ENCODE assay signal across 28 cellular contexts in the genomic region with DNA sequence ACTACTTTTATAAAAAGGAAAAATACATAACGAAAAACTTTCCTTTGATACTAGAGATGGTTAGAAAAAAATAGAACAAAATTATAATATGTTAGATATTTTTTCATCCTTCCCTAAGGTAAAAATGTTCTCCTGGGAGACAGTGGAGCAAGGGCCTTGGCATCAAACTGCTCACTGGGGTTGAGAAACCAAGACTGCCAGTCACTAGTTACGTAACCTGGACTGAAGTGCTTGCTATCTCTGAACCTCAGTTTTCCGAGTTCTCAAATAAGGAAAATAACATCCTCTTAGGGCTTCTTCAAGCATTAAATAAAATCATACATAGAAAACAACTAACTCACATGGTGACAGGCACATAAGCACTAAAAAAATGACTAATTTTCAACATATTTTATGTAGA. TPM values are rescaled to one million over a fixed set of nuclear protein-coding genes. Genes with fewer than 3 reads are reported as not detected.
A peak's percentile ranks its signal among the peaks of the same experiment; 100 is the strongest.
DNase-seq lines count a peak whose midpoint lies in the region; ATAC-seq and TF ChIP-seq lines count a peak whose summit lies in the region.
"Had no signal": no experiment of that assay in that cellular context is flagged by ENCODE, and none has a peak within 500 bp of the region (broad histone marks: within the 10 kb centered on the region; RNA-seq: fewer than 3 reads in every experiment).

No MANE protein-coding gene starts in this region.

- H3K4me1 ChIP-seq in SJSA1 (replicated peaks) (peaks cover 42% of the 10 kb centered on the region), fibroblast of lung (ENCODE audit: control insufficient read depth, extremely low read depth, insufficient read depth, low read length) (peaks cover 24% of the 10 kb centered on the region)
- H3K4me1 ChIP-seq: prostate gland had no signal

- peak; percentile 60 for ATAC-seq in sciatic nerve
- ATAC-seq in activated T-helper 17 cell treated with anti-CD3 and anti-CD28 coated beads, Interleukin-2, amount 50 U/mL, for 72 hours (replicated peaks) = no peak
- no peak for ATAC-seq in stimulated activated naive B cell treated with anti-CD40 and anti-IgM and Interleukin-4, amounts not matched to agents 10 μg/mL and 1 μg/mL and 100 μg/mL, for 72 hours (replicated peaks)
- ATAC-seq: mucosa of descending colon had no signal

- H3K27me3 ChIP-seq in SJSA1 (replicated peaks) = no peaks in the 10 kb centered on the region
- no peaks in the 10 kb centered on the region for H3K27me3 ChIP-seq in fibroblast of lung (ENCODE audit: control insufficient read depth, insufficient read depth, low read length)
- H3K27me3 ChIP-seq: ascending aorta, SJCRH30, transverse colon had no signal

- H3K79me2 ChIP-seq in fibroblast of lung (ENCODE audit: control insufficient read depth, insufficient read depth, low read length) = no peaks in the 10 kb centered on the region

- H3K27ac ChIP-seq in SJSA1 (peak overlapping the region; percentile 43), fibroblast of lung (ENCODE audit: insufficient read depth, low read length) (peak overlapping the region; percentile 48)
- H3K27ac ChIP-seq: ascending aorta, KMS-11, prostate gland, SJCRH30, transverse colon, VCaP had no signal

- no peaks in the 10 kb centered on the region for H3K36me3 Mint-ChIP-seq in nephron progenitor cell (ENCODE audit: low read depth)
- no peaks in the 10 kb centered on the region for H3K36me3 Mint-ChIP-seq in activated T-helper 17 cell treated with anti-CD3 and anti-CD28 coated beads, Interleukin-2, amount 50 U/mL, for 72 hours (ENCODE audit: low read depth)
- H3K36me3 Mint-ChIP-seq in stimulated activated naive B cell treated with anti-CD40 and anti-IgM and Interleukin-4, amounts not matched to agents 10 μg/mL and 1 μg/mL and 100 μg/mL, for 72 hours = no peaks in the 10 kb centered on the region

- DNase-seq in GM03348 (ENCODE audit: low spot score) (peak; percentile 39), SJSA1 (ENCODE audit: low read depth in 1 of 2, low spot score in 2 of 2) (no peak), fibroblast of lung (ENCODE audit: low read depth in 2 of 2) (no peak), sciatic nerve (ENCODE audit: low spot score) (no peak), nephron progenitor cell (no peak), T-helper 1 cell (no peak)
- DNase-seq in stimulated activated naive B cell treated with anti-CD40 and anti-IgM and Interleukin-4, amounts not matched to agents 10 μg/mL and 1 μg/mL and 100 μg/mL, for 72 hours = no peak
- DNase-seq: activated CD4-positive, alpha-beta T cell treated with anti-CD3 and anti-CD28 coated beads, Interleukin-2, amount 10 ng/mL, durations not matched to agents 24 days and 14 days; activated naive CD4-positive, alpha-beta T cell treated with anti-CD3 and anti-CD28 coated beads, Interleukin-2, amount 50 U/mL, for 16 hours; CD4-positive, alpha-beta T cell; DMS153; effector CD4-positive, alpha-beta T cell; erythroblast; GF-D8; H7; mucosa of descending colon; NCI-H1694; NCI-H2171; NCI-H526; SJCRH30; stimulated activated CD8-positive, alpha-beta memory T cell treated with anti-CD3 and anti-CD28 coated beads, Interleukin-4, amount 100 ng/mL, for 48 hours; transverse colon had no signal

- H3K4me3 ChIP-seq in SJSA1 = no peak overlapping the region
- no peak overlapping the region for H3K4me3 ChIP-seq in fibroblast of lung (replicated peaks in 1 of 4; ENCODE audit: control extremely low read depth in 1 of 4, insufficient read depth in 1 of 4, low read depth in 3 of 4, low read length in 4 of 4)
- H3K4me3 ChIP-seq: ascending aorta, mucosa of descending colon, prostate gland, SJCRH30, transverse colon had no signal

- H3K36me3 ChIP-seq in SJSA1 = no peaks in the 10 kb centered on the region
- H3K36me3 ChIP-seq in fibroblast of lung (ENCODE audit: control insufficient read depth, insufficient read depth, low read length) = no peaks in the 10 kb centered on the region
- H3K36me3 ChIP-seq: ascending aorta, prostate gland, SJCRH30, transverse colon had no signal

- no peaks in the 10 kb centered on the region for H3K9me3 Mint-ChIP-seq in nephron progenitor cell
- H3K9me3 Mint-ChIP-seq in activated T-helper 17 cell treated with anti-CD3 and anti-CD28 coated beads, Interleukin-2, amount 50 U/mL, for 72 hours = no peaks in the 10 kb centered on the region
- H3K9me3 Mint-ChIP-seq in stimulated activated naive B cell treated with anti-CD40 and anti-IgM and Interleukin-4, amounts not matched to agents 10 μg/mL and 1 μg/mL and 100 μg/mL, for 72 hours = no peaks in the 10 kb centered on the region
- H3K9me3 Mint-ChIP-seq: activated CD4-positive, alpha-beta T cell treated with anti-CD3 and anti-CD28 coated beads, Interleukin-2, amount 10 ng/mL, durations not matched to agents 24 days and 14 days; CD4-positive, alpha-beta T cell; neural crest cell had no signal

- H3K9ac ChIP-seq in fibroblast of lung (ENCODE audit: insufficient read depth, low read length) = no peak overlapping the region
- H3K9ac ChIP-seq: KMS-11 had no signal

- H3K27me3 Mint-ChIP-seq in nephron progenitor cell (ENCODE audit: low read depth, poor library complexity) = peaks cover 4% of the 10 kb centered on the region
- peaks cover 18% of the 10 kb centered on the region for H3K27me3 Mint-ChIP-seq in activated T-helper 17 cell treated with anti-CD3 and anti-CD28 coated beads, Interleukin-2, amount 50 U/mL, for 72 hours
- H3K27me3 Mint-ChIP-seq in stimulated activated naive B cell treated with anti-CD40 and anti-IgM and Interleukin-4, amounts not matched to agents 10 μg/mL and 1 μg/mL and 100 μg/mL, for 72 hours = peaks cover 16 to 41% of the 10 kb centered on the region in 2 donors

- intact Hi-C loops in sciatic nerve (cut with DNase I) = no loop called here

- no peak overlapping the region for H2AFZ ChIP-seq in fibroblast of lung (ENCODE audit: low read length)

- no peak overlapping the region for H3K4me3 Mint-ChIP-seq in nephron progenitor cell
- H3K4me3 Mint-ChIP-seq in activated T-helper 17 cell treated with anti-CD3 and anti-CD28 coated beads, Interleukin-2, amount 50 U/mL, for 72 hours = no peak overlapping the region
- H3K4me3 Mint-ChIP-seq in stimulated activated naive B cell treated with anti-CD40 and anti-IgM and Interleukin-4, amounts not matched to agents 10 μg/mL and 1 μg/mL and 100 μg/mL, for 72 hours = no peak overlapping the region
- H3K4me3 Mint-ChIP-seq: activated CD4-positive, alpha-beta T cell treated with anti-CD3 and anti-CD28 coated beads, Interleukin-2, amount 10 ng/mL, durations not matched to agents 24 days and 14 days; CD4-positive, alpha-beta T cell; neural crest cell had no signal

- H4K20me1 ChIP-seq in fibroblast of lung (ENCODE audit: control insufficient read depth, extremely low read depth, insufficient read depth, low read length) = no peaks in the 10 kb centered on the region

- peaks cover 16% of the 10 kb centered on the region for H3K4me1 Mint-ChIP-seq in nephron progenitor cell
- H3K4me1 Mint-ChIP-seq in activated T-helper 17 cell treated with anti-CD3 and anti-CD28 coated beads, Interleukin-2, amount 50 U/mL, for 72 hours = no peaks in the 10 kb centered on the region
- H3K4me1 Mint-ChIP-seq in stimulated activated naive B cell treated with anti-CD40 and anti-IgM and Interleukin-4, amounts not matched to agents 10 μg/mL and 1 μg/mL and 100 μg/mL, for 72 hours = no peaks in the 10 kb centered on the region
- H3K4me1 Mint-ChIP-seq: activated CD4-positive, alpha-beta T cell treated with anti-CD3 and anti-CD28 coated beads, Interleukin-2, amount 10 ng/mL, durations not matched to agents 24 days and 14 days had no signal

- no peak for TF ChIP-seq CTCF in fibroblast of lung (conservative IDR thresholded peaks at IDR 0.05 in 1 of 2, IDR thresholded peaks at IDR 0.05 in 1 of 2; ENCODE audit: low read depth in 1 of 2, low read length in 2 of 2)
- TF ChIP-seq CTCF in nephron progenitor cell (IDR thresholded peaks at IDR 0.05) = no peak

- H3K27ac Mint-ChIP-seq in nephron progenitor cell = no peak overlapping the region
- no peak overlapping the region for H3K27ac Mint-ChIP-seq in activated T-helper 17 cell treated with anti-CD3 and anti-CD28 coated beads, Interleukin-2, amount 50 U/mL, for 72 hours
- H3K27ac Mint-ChIP-seq in stimulated activated naive B cell treated with anti-CD40 and anti-IgM and Interleukin-4, amounts not matched to agents 10 μg/mL and 1 μg/mL and 100 μg/mL, for 72 hours = no peak overlapping the region
- H3K27ac Mint-ChIP-seq: activated CD4-positive, alpha-beta T cell treated with anti-CD3 and anti-CD28 coated beads, Interleukin-2, amount 10 ng/mL, durations not matched to agents 24 days and 14 days; CD4-positive, alpha-beta T cell had no signal

- peak overlapping the region; percentile 26 for H3K4me2 ChIP-seq in fibroblast of lung (ENCODE audit: extremely low read depth, insufficient read depth, low read length)
- H3K4me2 ChIP-seq: KMS-11 had no signal

- no peaks in the 10 kb centered on the region for H3K9me3 ChIP-seq in SJSA1 (replicated peaks)
- H3K9me3 ChIP-seq in fibroblast of lung (ENCODE audit: control insufficient read depth, insufficient read depth, low read depth, low read length) = no peaks in the 10 kb centered on the region
- H3K9me3 ChIP-seq: ascending aorta, mucosa of descending colon, prostate gland, SJCRH30, transverse colon had no signal

RNA-seq across cellular contexts. Expression of a gene that starts 48.2 kb away (rescaled TPM):
- 87.3 and 108 TPM in 2 replicates for total RNA-seq in SJSA1 (2014; rRNA removed; shearing (Covaris generic))
- total RNA-seq in fibroblast of lung = 157 and 200 TPM in 2 replicates
- polyA plus RNA-seq in fibroblast of lung = 182 and 222 TPM in 2 replicates
- polyA plus RNA-seq in fibroblast of lung (2012) = 122 and 146 TPM in 2 replicates
- 173 and 186 TPM in 2 replicates for polyA minus RNA-seq in fibroblast of lung (ENCODE audit: low replicate concordance)
- total RNA-seq in sciatic nerve = 52.0 TPM
- 1 to 10 TPM; 3.4 to 5.9 TPM for total RNA-seq in activated T-helper 17 cell treated with anti-CD3 and anti-CD28 coated beads, Interleukin-2, amount 50 U/mL, for 72 hours
